8 cellular contexts compared by ENCODE assay signal in genomic region chr2:86720541-86721320, GRCh38. TPM values are rescaled to one million over a fixed set of nuclear protein-coding genes. Genes with fewer than 3 reads are reported as not detected.
DNase-seq lines count a peak whose midpoint lies in the region; ATAC-seq and TF ChIP-seq lines count a peak whose summit lies in the region.
"Not testable (repeated sequence)": the region's sequence is repeated elsewhere in the genome, so short reads cannot be mapped to it uniquely, and the experiment has no call there.

No MANE protein-coding gene starts in this region.

- not testable (repeated sequence) for H3K27me3 Mint-ChIP-seq in activated CD4-positive, alpha-beta T cell treated with anti-CD3 and anti-CD28 coated beads, Interleukin-2, amount 10 ng/mL, durations not matched to agents 7 days and 5 days

- DNase-seq in NCI-H1417 (lab: John Stamatoyannopoulos, UW) (peak; percentile 3 to 55 (median 48)), caudate nucleus (lab: John Stamatoyannopoulos, UW) (peak in 27 of 61 donors; percentile 6 to 77 (median 23)), transverse colon (peak; percentile 53)
- peak; percentile 45 for DNase-seq in activated CD4-positive, alpha-beta T cell treated with anti-CD3 and anti-CD28 coated beads, Interleukin-2, amount 10 ng/mL, durations not matched to agents 7 days and 5 days
- DNase-seq in retinal pigment epithelial cell (ENCODE audit: low read depth): not testable (repeated sequence)

- intact Hi-C loops in transverse colon (cut with DNase I; ENCODE audit: low total_unique reads): not testable (repeated sequence)

- peak overlapping the region; percentile 69; the same call in 1 of the 2 replicates for H3K4me3 ChIP-seq in iPS-20b (ENCODE audit: low read length)
- H3K4me3 ChIP-seq in retinal pigment epithelial cell (ENCODE audit: low read length): peak overlapping the region; percentile 61
- H3K4me3 ChIP-seq in transverse colon: peak overlapping the region; percentile 46 to 88 (median 78)

- CTCF ChIA-PET in activated CD4-positive, alpha-beta T cell treated with anti-CD3 and anti-CD28 coated beads, Interleukin-2, amount 10 ng/mL, durations not matched to agents 7 days and 5 days (lab: Charles Lee): not testable (repeated sequence)

- not testable (repeated sequence) for H3K4me1 Mint-ChIP-seq in activated CD4-positive, alpha-beta T cell treated with anti-CD3 and anti-CD28 coated beads, Interleukin-2, amount 10 ng/mL, durations not matched to agents 7 days and 5 days

- TF ChIP-seq POLR2A in transverse colon (IDR thresholded peaks at IDR 0.05): not testable (repeated sequence)

- peak overlapping the region; percentile 61; the same call in 1 of the 2 replicates for H3K9ac ChIP-seq in iPS-20b (ENCODE audit: low read depth, low read length)

- TF ChIP-seq CTCF in retinal pigment epithelial cell (conservative IDR thresholded peaks at IDR 0.05; ENCODE audit: low read depth, low read length); transverse colon (IDR thresholded peaks at IDR 0.05): not testable (repeated sequence)

- peak; percentile 34 for ATAC-seq in GM18498 (IDR thresholded peaks at IDR 0.05; ENCODE audit: unreplicated experiment)
- peak; percentile 34 for ATAC-seq in HG02759 (IDR thresholded peaks at IDR 0.05; ENCODE audit: unreplicated experiment)

- H3K27ac Mint-ChIP-seq in activated CD4-positive, alpha-beta T cell treated with anti-CD3 and anti-CD28 coated beads, Interleukin-2, amount 10 ng/mL, durations not matched to agents 7 days and 5 days: peak overlapping the region; percentile 87

- not testable (repeated sequence) for H3K4me1 ChIP-seq in iPS-20b (ENCODE audit: insufficient read depth, low read length); transverse colon

- POLR2A ChIA-PET in activated CD4-positive, alpha-beta T cell treated with anti-CD3 and anti-CD28 coated beads, Interleukin-2, amount 10 ng/mL, durations not matched to agents 7 days and 5 days (lab: Charles Lee): not testable (repeated sequence)

- H3K9me3 Mint-ChIP-seq in activated CD4-positive, alpha-beta T cell treated with anti-CD3 and anti-CD28 coated beads, Interleukin-2, amount 10 ng/mL, durations not matched to agents 7 days and 5 days: not testable (repeated sequence)

- not testable (repeated sequence) for H3K9me3 ChIP-seq in iPS-20b (ENCODE audit: insufficient read depth, low read depth, low read length); transverse colon

- 0% methylated on average over 15 of the region's 85 CpGs; no CpG with 5 or more reads in 1 of the 2 donors for WGBS in transverse colon (ENCODE audit: low coverage in 1 of 2), 2 donors

- H3K27ac ChIP-seq in caudate nucleus (ENCODE audit: low read depth, low read length): peak overlapping the region; percentile 73
- not testable (repeated sequence) for H3K27ac ChIP-seq in iPS-20b (ENCODE audit: low read length)
- peak overlapping the region; percentile 92 to 97 (median 95) for H3K27ac ChIP-seq in transverse colon

- not testable (repeated sequence) for TF ChIP-seq EP300 in transverse colon (IDR thresholded peaks at IDR 0.05; ENCODE audit: low read depth)

- H3K36me3 ChIP-seq in iPS-20b (ENCODE audit: insufficient read depth, low read depth, low read length); transverse colon: not testable (repeated sequence)

- in situ Hi-C loops in transverse colon (cut with MboI; ENCODE audit: low pct_ligation_motif_present in 1 of 4, low pct_unique_long_range_greater_than_20kb in 1 of 4, low sequenced_read_pairs in 3 of 4): not testable (repeated sequence)

- H3K27me3 ChIP-seq in iPS-20b (ENCODE audit: insufficient read depth, low read length); transverse colon: not testable (repeated sequence)

- H3K36me3 Mint-ChIP-seq in activated CD4-positive, alpha-beta T cell treated with anti-CD3 and anti-CD28 coated beads, Interleukin-2, amount 10 ng/mL, durations not matched to agents 7 days and 5 days (ENCODE audit: low read depth): not testable (repeated sequence)

- peak overlapping the region; percentile 79 for H3K4me3 Mint-ChIP-seq in activated CD4-positive, alpha-beta T cell treated with anti-CD3 and anti-CD28 coated beads, Interleukin-2, amount 10 ng/mL, durations not matched to agents 7 days and 5 days

RNA-seq across cellular contexts. Expression of gene RMND5A, which starts 0.6 kb away (rescaled TPM):
- total RNA-seq in activated CD4-positive, alpha-beta T cell treated with anti-CD3 and anti-CD28 coated beads, Interleukin-2, amount 10 ng/mL, durations not matched to agents 7 days and 5 days: 10 to 100 TPM; 28.4 to 37.3 TPM
- total RNA-seq in transverse colon: 10 to 100 TPM; 58.1 to 94.8 (median 72.4) TPM
